ENCODE assay signal across 34 cellular contexts in the genomic region with DNA sequence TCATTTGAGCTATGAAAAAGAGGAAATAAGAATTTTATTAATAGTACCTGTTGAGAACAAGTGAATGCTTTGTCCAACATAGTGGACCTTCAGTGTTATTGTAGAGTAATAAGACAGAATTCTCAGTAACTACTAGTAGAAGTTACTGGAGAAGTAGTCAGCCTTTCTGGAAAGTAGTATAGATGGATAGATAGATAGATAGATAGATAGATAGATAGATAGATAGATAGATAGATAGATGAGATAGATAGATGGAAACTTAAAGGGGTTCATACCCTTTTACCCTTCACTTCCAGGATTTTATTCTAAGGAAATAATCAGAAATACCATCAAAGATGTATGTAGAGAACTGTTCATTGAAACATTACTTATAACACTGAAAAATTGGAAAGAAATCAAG.
"Had no signal": no experiment of that assay in that cellular context is flagged by ENCODE, and none has a peak within 500 bp of the region (broad histone marks: within the 10 kb centered on the region; RNA-seq: fewer than 3 reads in every experiment).

No MANE protein-coding gene starts in this region.

- H3K4me1 ChIP-seq: breast epithelium, colonic mucosa had no signal

- H2AFZ ChIP-seq: hepatocyte had no signal

- DNase-seq: activated B cell treated with CpG ODN at 0.5 μM for 24 hours; activated CD4-positive, alpha-beta T cell treated with anti-CD3 and anti-CD28 coated beads for 48 hours; activated CD4-positive, alpha-beta T cell treated with anti-CD3 and anti-CD28 coated beads, Interleukin-2, amount 50 U/mL, for 1 hour; activated CD4-positive, alpha-beta T cell treated with anti-CD3 and anti-CD28 coated beads, Interleukin-2, amount 50 U/mL, for 48 hours; activated CD8-positive, alpha-beta memory T cell treated with anti-CD3 and anti-CD28 coated beads for 24 hours; activated CD8-positive, alpha-beta memory T cell treated with anti-CD3 and anti-CD28 coated beads, Interleukin-2, amount 50 U/mL, for 4 hours; activated CD8-positive, alpha-beta T cell treated with anti-CD3 and anti-CD28 coated beads for 36 hours; activated effector memory CD4-positive, alpha-beta T cell treated with Interleukin-2 at 50 U/mL for 16 hours; activated gamma-delta T cell treated with Interleukin-2 at 50 U/mL for 16 hours; activated naive CD4-positive, alpha-beta T cell treated with Interleukin-2 at 50 U/mL for 16 hours; activated naive CD8-positive, alpha-beta T cell treated with anti-CD3 and anti-CD28 coated beads, Interleukin-2, amount 50 U/mL, for 24 hours; activated T-cell treated with anti-CD3 and anti-CD28 coated beads, Interleukin-2, amount 50 U/mL, for 1 hour; adrenal gland; amygdala; aorta; body of pancreas; central memory CD4-positive, alpha-beta T cell; cerebellar nuclear complex; colonic mucosa; effector CD8-positive, alpha-beta T cell; esophagus squamous epithelium; foreskin melanocyte; heart right ventricle; T-helper 1 cell; T-helper 17 cell; T1000; WERI-Rb-1 had no signal

- H3K27me3 Mint-ChIP-seq: activated B cell treated with CpG ODN at 0.5 μM for 24 hours; activated CD8-positive, alpha-beta T cell treated with anti-CD3 and anti-CD28 coated beads for 36 hours; activated naive CD8-positive, alpha-beta T cell treated with anti-CD3 and anti-CD28 coated beads, Interleukin-2, amount 50 U/mL, for 24 hours; activated T-helper 17 cell treated with anti-CD3 and anti-CD28 coated beads, Interleukin-2, amount 50 U/mL, for 72 hours; T-helper 17 cell had no signal

- H3K4me3 Mint-ChIP-seq: activated B cell treated with CpG ODN at 0.5 μM for 24 hours; activated CD8-positive, alpha-beta T cell treated with anti-CD3 and anti-CD28 coated beads for 36 hours; activated naive CD8-positive, alpha-beta T cell treated with anti-CD3 and anti-CD28 coated beads, Interleukin-2, amount 50 U/mL, for 24 hours; T-helper 2 cell treated with Interferon-gamma antibody and Interleukin-4, amounts not matched to agents 5 μg/mL and 100 μg/mL, for 36 hours had no signal

- H3K27ac Mint-ChIP-seq: activated B cell treated with CpG ODN at 0.5 μM for 24 hours; activated naive CD8-positive, alpha-beta T cell treated with anti-CD3 and anti-CD28 coated beads, Interleukin-2, amount 50 U/mL, for 24 hours; activated T-helper 17 cell treated with anti-CD3 and anti-CD28 coated beads, Interleukin-2, amount 50 U/mL, for 72 hours; T-helper 17 cell; T-helper 2 cell treated with Interferon-gamma antibody and Interleukin-4, amounts not matched to agents 5 μg/mL and 100 μg/mL, for 36 hours had no signal

- H3K4me2 ChIP-seq: hepatocyte had no signal

- H3K27me3 ChIP-seq: adrenal gland, body of pancreas, breast epithelium, cardiac muscle cell, colonic mucosa, esophagus squamous epithelium, gastroesophageal sphincter, heart right ventricle, hepatocyte had no signal

- H3K9me3 Mint-ChIP-seq: activated B cell treated with CpG ODN at 0.5 μM for 24 hours; activated CD8-positive, alpha-beta T cell treated with anti-CD3 and anti-CD28 coated beads for 36 hours; activated naive CD4-positive, alpha-beta T cell treated with anti-CD3 and anti-CD28 coated beads, Interleukin-2, amount 50 U/mL, for 72 hours; activated naive CD8-positive, alpha-beta T cell treated with anti-CD3 and anti-CD28 coated beads, Interleukin-2, amount 50 U/mL, for 24 hours; activated T-helper 17 cell treated with anti-CD3 and anti-CD28 coated beads, Interleukin-2, amount 50 U/mL, for 72 hours; T-helper 2 cell treated with Interferon-gamma antibody and Interleukin-4, amounts not matched to agents 5 μg/mL and 100 μg/mL, for 36 hours had no signal

- H3K9me3 ChIP-seq: adrenal gland, body of pancreas, breast epithelium, colonic mucosa, esophagus squamous epithelium, gastroesophageal sphincter, heart right ventricle had no signal

- H3K4me3 ChIP-seq: adrenal gland, body of pancreas, breast epithelium, cardiac muscle cell, colonic mucosa, esophagus squamous epithelium, gastroesophageal sphincter, heart right ventricle, hepatocyte had no signal

- H3K36me3 ChIP-seq: adrenal gland, breast epithelium, colonic mucosa had no signal
